Comparison of ENCODE assay signal across 12 cellular contexts in the genomic region with DNA sequence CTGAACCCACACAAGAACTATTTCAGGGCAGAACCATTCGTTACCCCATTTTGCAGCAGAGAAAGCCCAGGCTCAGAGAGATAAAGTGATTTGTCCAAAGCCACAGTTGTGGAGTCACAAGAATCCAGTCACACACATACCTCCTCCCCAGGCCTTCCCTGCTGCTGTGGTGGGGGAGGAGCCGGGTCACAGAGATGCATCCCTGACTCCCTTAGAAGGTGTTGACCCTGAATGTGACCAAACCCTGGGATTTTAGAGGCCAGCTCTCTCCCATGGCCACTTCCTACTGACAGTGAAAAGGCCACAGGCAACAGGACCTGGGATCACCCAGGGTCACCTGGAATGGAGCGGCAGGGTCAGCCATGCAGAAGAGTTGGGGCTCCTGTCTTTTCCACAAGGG. TPM values are rescaled to one million over a fixed set of nuclear protein-coding genes. Genes with fewer than 3 reads are reported as not detected.
A peak's percentile ranks its signal among the peaks of the same experiment; 100 is the strongest.
DNase-seq lines count a peak whose midpoint lies in the region; ATAC-seq and TF ChIP-seq lines count a peak whose summit lies in the region.
"Had no signal": no experiment of that assay in that cellular context is flagged by ENCODE, and none has a peak within 500 bp of the region (broad histone marks: within the 10 kb centered on the region; RNA-seq: fewer than 3 reads in every experiment).

No MANE protein-coding gene starts in this region.

- peaks cover 5% of the 10 kb centered on the region for H3K36me3 Mint-ChIP-seq in activated naive CD4-positive, alpha-beta T cell treated with anti-CD3 and anti-CD28 coated beads for 36 hours (ENCODE audit: low read depth)
- H3K36me3 Mint-ChIP-seq in stimulated activated memory B cell treated with anti-CD40 and anti-IgM and Interleukin-4, amounts not matched to agents 10 μg/mL and 1 μg/mL and 100 μg/mL, for 72 hours = peaks cover 29% of the 10 kb centered on the region

- H3K9me3 ChIP-seq in Panc1 (ENCODE audit: control insufficient read depth, insufficient read depth, low read depth, low read length) = no peaks in the 10 kb centered on the region
- no peaks in the 10 kb centered on the region for H3K9me3 ChIP-seq in SK-N-SH
- H3K9me3 ChIP-seq: upper lobe of left lung had no signal

- in situ Hi-C loops in Panc1 (cut with HindIII; ENCODE audit: low pct_unique_long_range_greater_than_20kb, low sequenced_read_pairs) = no loop called here

- H3K27ac ChIP-seq in Panc1 (ENCODE audit: low read length) = peak overlapping the region; percentile 60
- peak overlapping the region in 47 of 59 donors; percentile 12 to 85 (median 67) for H3K27ac ChIP-seq in dorsolateral prefrontal cortex
- H3K27ac ChIP-seq in SK-N-SH (ENCODE audit: low read depth in 2 of 2, low read length in 1 of 2) = no peak overlapping the region

- H3K4me1 ChIP-seq in Panc1 (ENCODE audit: control insufficient read depth, insufficient read depth, low read length) (peaks cover 28% of the 10 kb centered on the region), SK-N-SH (ENCODE audit: control insufficient read depth in 1 of 2, insufficient read depth in 2 of 2, low read depth in 1 of 2, low read length in 1 of 2) (peaks cover 0 to 29% of the 10 kb centered on the region in 2 experiments; a peak in 1 of 4 replicates)

- H2AFZ ChIP-seq in SK-N-SH (ENCODE audit: low read depth) = no peak overlapping the region

- no peaks in the 10 kb centered on the region for H3F3A ChIP-seq in SK-N-SH (replicated peaks; ENCODE audit: insufficient read depth)

- H3K4me3 Mint-ChIP-seq in activated naive CD4-positive, alpha-beta T cell treated with anti-CD3 and anti-CD28 coated beads for 36 hours = no peak overlapping the region
- peak overlapping the region; percentile 15 for H3K4me3 Mint-ChIP-seq in stimulated activated memory B cell treated with anti-CD40 and anti-IgM and Interleukin-4, amounts not matched to agents 10 μg/mL and 1 μg/mL and 100 μg/mL, for 72 hours

- BruUV-seq in Panc1 (replicated peaks; lab: Mats Ljungman, UMichigan) = no TSS peak

- TF ChIP-seq CTCF in Panc1 (IDR thresholded peaks at IDR 0.05) = no peak
- TF ChIP-seq CTCF in dorsolateral prefrontal cortex (IDR thresholded peaks at IDR 0.05 in 54 of 56, conservative IDR thresholded peaks at IDR 0.05 in 2 of 56; ENCODE audit: low read depth in 1 of 56, partially characterized antibody in 56 of 56) = no peak
- no peak for TF ChIP-seq CTCF in SK-N-SH (IDR thresholded peaks at IDR 0.05)

- H3K4me1 Mint-ChIP-seq in activated naive CD4-positive, alpha-beta T cell treated with anti-CD3 and anti-CD28 coated beads for 36 hours (ENCODE audit: low read depth) = peaks cover 24% of the 10 kb centered on the region
- peaks cover 37% of the 10 kb centered on the region for H3K4me1 Mint-ChIP-seq in stimulated activated memory B cell treated with anti-CD40 and anti-IgM and Interleukin-4, amounts not matched to agents 10 μg/mL and 1 μg/mL and 100 μg/mL, for 72 hours

- ATAC-seq in Panc1 = no peak
- ATAC-seq in stimulated activated memory B cell treated with anti-CD40 and anti-IgM and Interleukin-4, amounts not matched to agents 10 μg/mL and 1 μg/mL and 100 μg/mL, for 72 hours = no peak

- TF ChIP-seq EP300 in SK-N-SH (IDR thresholded peaks at IDR 0.05; ENCODE audit: borderline replicate concordance in 1 of 2, low read depth in 1 of 2, low read length in 1 of 2) = no peak

- no peaks in the 10 kb centered on the region for H3K79me2 ChIP-seq in SK-N-SH (ENCODE audit: insufficient read depth)

- CTCF ChIA-PET in activated naive CD4-positive, alpha-beta T cell treated with anti-CD3 and anti-CD28 coated beads for 36 hours (lab: Charles Lee) = interaction anchor here (1.1 to 2.6 kb wide), 3 partner anchors 10 to 68 kb away, joined by 5 to 10 read pairs (median 6); a partner anchor contains a TSS
- CTCF ChIA-PET in Panc1 (lab: Charles Lee) = interaction anchor here (0.6 kb wide), 1 partner anchor 267 kb away, joined by 7 read pairs; no protein-coding TSS in a partner anchor
- CTCF ChIA-PET in SK-N-SH (lab: Yijun Ruan, JAX) = interaction anchor here (1.0 to 6.1 kb wide), 5 partner anchors 68 to 270 kb away, joined by 3 to 109 read pairs (median 8); a partner anchor contains a TSS

- H3K4me2 ChIP-seq in SK-N-SH = no peak overlapping the region

- H3K27me3 ChIP-seq in Panc1 (ENCODE audit: control insufficient read depth, insufficient read depth, low read length) (no peaks in the 10 kb centered on the region), dorsolateral prefrontal cortex (no peaks in the 10 kb centered on the region), SK-N-SH (ENCODE audit: insufficient read depth) (no peaks in the 10 kb centered on the region)
- H3K27me3 ChIP-seq: upper lobe of left lung had no signal

- no peak for DNase-seq in activated naive CD4-positive, alpha-beta T cell treated with anti-CD3 and anti-CD28 coated beads for 36 hours
- no peak for DNase-seq in activated naive CD4-positive, alpha-beta T cell treated with anti-CD3 and anti-CD28 coated beads, Interleukin-2, amount 50 U/mL, for 16 hours
- DNase-seq in Panc1 (ENCODE audit: low read depth, low spot score) = no peak
- peak in 1 of 10 donors; percentile 26 for DNase-seq in dorsolateral prefrontal cortex
- DNase-seq in DMS79 (lab: John Stamatoyannopoulos, UW) = no peak
- no peak for DNase-seq in activated CD4-positive, CD25-positive, alpha-beta regulatory T cell treated with anti-CD3 and anti-CD28 coated beads, Interleukin-2, amount 50 U/mL, for 72 hours
- no peak for DNase-seq in SK-N-SH
- DNase-seq: DMS 273 treated with DMSO at 0.1 percent for 48 hours, NCI-H1048, NCI-H446 treated with DMSO at 0.1 percent for 48 hours had no signal

- no peak overlapping the region for H3K4me3 ChIP-seq in Panc1 (ENCODE audit: low read depth in 2 of 2, low read length in 2 of 2)
- no peak overlapping the region for H3K4me3 ChIP-seq in dorsolateral prefrontal cortex
- no peak overlapping the region for H3K4me3 ChIP-seq in SK-N-SH (ENCODE audit: low read depth in 2 of 2, low read length in 1 of 2)
- H3K4me3 ChIP-seq: upper lobe of left lung had no signal

- H3K27me3 Mint-ChIP-seq in activated naive CD4-positive, alpha-beta T cell treated with anti-CD3 and anti-CD28 coated beads for 36 hours (ENCODE audit: low read depth) = no peaks in the 10 kb centered on the region
- H3K27me3 Mint-ChIP-seq in stimulated activated memory B cell treated with anti-CD40 and anti-IgM and Interleukin-4, amounts not matched to agents 10 μg/mL and 1 μg/mL and 100 μg/mL, for 72 hours = no peaks in the 10 kb centered on the region

- POLR2A ChIA-PET in Panc1 (lab: Charles Lee) (no interaction called here), SK-N-SH (lab: Yijun Ruan, JAX) (no interaction called here)

- no peaks in the 10 kb centered on the region for H4K20me1 ChIP-seq in SK-N-SH (ENCODE audit: insufficient read depth)

- no peak for TF ChIP-seq RAD21 in SK-N-SH (IDR thresholded peaks at IDR 0.05; ENCODE audit: low read length)

- no peaks in the 10 kb centered on the region for H3K9me3 Mint-ChIP-seq in activated naive CD4-positive, alpha-beta T cell treated with anti-CD3 and anti-CD28 coated beads for 36 hours
- no peaks in the 10 kb centered on the region for H3K9me3 Mint-ChIP-seq in stimulated activated memory B cell treated with anti-CD40 and anti-IgM and Interleukin-4, amounts not matched to agents 10 μg/mL and 1 μg/mL and 100 μg/mL, for 72 hours

- no peaks in the 10 kb centered on the region for H3K9me2 ChIP-seq in SK-N-SH

- no peak overlapping the region for H3K9ac ChIP-seq in SK-N-SH

- no peaks in the 10 kb centered on the region for H3K36me3 ChIP-seq in Panc1 (ENCODE audit: control insufficient read depth, insufficient read depth, low read length)
- H3K36me3 ChIP-seq in SK-N-SH (replicated peaks in 1 of 2; ENCODE audit: control insufficient read depth in 1 of 2, insufficient read depth in 2 of 2, low read length in 1 of 2) = peaks cover 0 to 1% of the 10 kb centered on the region in 2 experiments

- peak overlapping the region; percentile 32 for H3K27ac Mint-ChIP-seq in activated naive CD4-positive, alpha-beta T cell treated with anti-CD3 and anti-CD28 coated beads for 36 hours
- peak overlapping the region; percentile 80 for H3K27ac Mint-ChIP-seq in stimulated activated memory B cell treated with anti-CD40 and anti-IgM and Interleukin-4, amounts not matched to agents 10 μg/mL and 1 μg/mL and 100 μg/mL, for 72 hours

- intact Hi-C loops in activated naive CD4-positive, alpha-beta T cell treated with anti-CD3 and anti-CD28 coated beads for 36 hours (cut with micrococcal nuclease) = no loop called here
- intact Hi-C loops in Panc1 (cut with micrococcal nuclease; ENCODE audit: unreplicated experiment) = loop anchor here (5.0 kb wide), 1 partner anchor 223 kb away; no protein-coding TSS in a partner anchor
- intact Hi-C loops in dorsolateral prefrontal cortex (cut with DNase I) = loop anchor here (5.0 kb wide), 2 partner anchors 213 to 268 kb away; no protein-coding TSS in a partner anchor

- WGBS in SK-N-SH (ENCODE audit: low lambda C conversion rate) = 92% methylated on average over 3 of the region's 3 CpGs

TF ChIP-seq in SK-N-SH, 30 proteins besides CTCF, POLR2A, EP300 and RAD21 (continues in another document):
- TF ChIP-seq, protein P1, sequence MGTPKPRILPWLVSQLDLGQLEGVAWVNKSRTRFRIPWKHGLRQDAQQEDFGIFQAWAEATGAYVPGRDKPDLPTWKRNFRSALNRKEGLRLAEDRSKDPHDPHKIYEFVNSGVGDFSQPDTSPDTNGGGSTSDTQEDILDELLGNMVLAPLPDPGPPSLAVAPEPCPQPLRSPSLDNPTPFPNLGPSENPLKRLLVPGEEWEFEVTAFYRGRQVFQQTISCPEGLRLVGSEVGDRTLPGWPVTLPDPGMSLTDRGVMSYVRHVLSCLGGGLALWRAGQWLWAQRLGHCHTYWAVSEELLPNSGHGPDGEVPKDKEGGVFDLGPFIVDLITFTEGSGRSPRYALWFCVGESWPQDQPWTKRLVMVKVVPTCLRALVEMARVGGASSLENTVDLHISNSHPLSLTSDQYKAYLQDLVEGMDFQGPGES (IDR thresholded peaks at IDR 0.05; ENCODE audit: low read depth, low read length) = no peak
- TF ChIP-seq, protein P2, sequence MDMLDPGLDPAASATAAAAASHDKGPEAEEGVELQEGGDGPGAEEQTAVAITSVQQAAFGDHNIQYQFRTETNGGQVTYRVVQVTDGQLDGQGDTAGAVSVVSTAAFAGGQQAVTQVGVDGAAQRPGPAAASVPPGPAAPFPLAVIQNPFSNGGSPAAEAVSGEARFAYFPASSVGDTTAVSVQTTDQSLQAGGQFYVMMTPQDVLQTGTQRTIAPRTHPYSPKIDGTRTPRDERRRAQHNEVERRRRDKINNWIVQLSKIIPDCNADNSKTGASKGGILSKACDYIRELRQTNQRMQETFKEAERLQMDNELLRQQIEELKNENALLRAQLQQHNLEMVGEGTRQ (IDR thresholded peaks at IDR 0.05; ENCODE audit: borderline replicate concordance, low read depth, low read length) = no peak
- no peak for TF ChIP-seq MEF2A (IDR thresholded peaks at IDR 0.05; ENCODE audit: borderline replicate concordance, low read depth)

RNA-seq across cellular contexts. Expression of a gene that starts 48.6 kb away (rescaled TPM):
- total RNA-seq in activated naive CD4-positive, alpha-beta T cell treated with anti-CD3 and anti-CD28 coated beads for 36 hours = 10 to 100 TPM; 68.9 to 69.7 TPM
- total RNA-seq in Panc1 (2021; ENCODE audit: unreplicated experiment) = 87.5 TPM
- 148 TPM for polyA plus RNA-seq in Panc1 (2012; ENCODE audit: insufficient read length)
- total RNA-seq in dorsolateral prefrontal cortex = 100 to 1,000 TPM in 86 of 120 experiments, 10 to 100 TPM in 34; 68.7 to 154 (median 115) TPM
- 83.1 and 123 TPM in 2 replicates for polyA plus RNA-seq in SK-N-SH (2012; rRNA removed)
- polyA plus RNA-seq in SK-N-SH (2012; cell fraction: cytosol; rRNA removed) = 141 and 151 TPM in 2 replicates
- polyA plus RNA-seq in SK-N-SH (2012; cell fraction: nucleus; rRNA removed) = 28.4 and 33.7 TPM in 2 replicates

Comparison
In these comparisons a context has a peak if more than half of its experiments do, and no peak if none do; other contexts are left out.
1. H3K27ac ChIP-seq: peak in Panc1 (single experiment) and dorsolateral prefrontal cortex (47 of 59); none in SK-N-SH (0 of 2).